ENCODE assay signal across 20 cellular contexts in genomic region chr1:11399250-11399649, GRCh38.
A peak's percentile ranks its signal among the peaks of the same experiment; 100 is the strongest.
DNase-seq lines count a peak whose midpoint lies in the region; ATAC-seq, FAIRE-seq and TF ChIP-seq lines count a peak whose summit lies in the region.
"Had no signal": no experiment of that assay in that cellular context is flagged by ENCODE, and none has a peak within 500 bp of the region (broad histone marks: within the 10 kb centered on the region; RNA-seq: fewer than 3 reads in every experiment).

No MANE protein-coding gene starts in this region.

- H3K56ac ChIP-seq in H1 (replicated peaks; ENCODE audit: insufficient read length, low read depth, low read length) = no peak overlapping the region

- POLR2A ChIA-PET in HepG2 (lab: Yijun Ruan, JAX) = no interaction called here
- POLR2A ChIA-PET in H1 (lab: Charles Lee; ENCODE audit: partially characterized antibody) = interaction anchor here (0.7 kb wide), 1 partner anchor 470 kb away, joined by 3 read pairs; no protein-coding TSS in a partner anchor

- H3K79me1 ChIP-seq in H1 (ENCODE audit: low read depth, low read length) = no peaks in the 10 kb centered on the region

- TF ChIP-seq CTCF in HepG2 (CRISPR knock-in tag; IDR thresholded peaks at IDR 0.05) = no peak
- TF ChIP-seq CTCF in right lobe of liver (IDR thresholded peaks at IDR 0.05) = no peak
- TF ChIP-seq CTCF in H1 (IDR thresholded peaks at IDR 0.05; ENCODE audit: control extremely low read depth in 1 of 3, insufficient read depth in 1 of 3, low read depth in 1 of 3, low read length in 3 of 3) = no peak

- H3K27me3 ChIP-seq in HepG2 (ENCODE audit: control insufficient read depth in 1 of 2, insufficient read depth in 2 of 2, low read length in 2 of 2) (peaks cover 8 to 39% of the 10 kb centered on the region in 2 experiments; a peak in 4 of 5 replicates), right lobe of liver (no peaks in the 10 kb centered on the region), H1 (replicated peaks in 1 of 4; ENCODE audit: control insufficient read depth in 3 of 4, extremely low read depth in 1 of 4, insufficient read depth in 3 of 4, low read length in 3 of 4) (no peaks in the 10 kb centered on the region)

- CTCF ChIA-PET in HepG2 (lab: Yijun Ruan, JAX; ENCODE audit: low intra/inter-chr PET ratio, low total read pairs) (no interaction called here), H1 (lab: Charles Lee; ENCODE audit: partially characterized antibody) (interaction anchor here (0.7 to 2.1 kb wide), 4 partner anchors 9 to 239 kb away, joined by 3 to 6 read pairs (median 4); no protein-coding TSS in a partner anchor)

- H4K20me1 ChIP-seq in HepG2 (ENCODE audit: insufficient read depth, low read length) (no peaks in the 10 kb centered on the region), H1 (replicated peaks in 1 of 2; ENCODE audit: control insufficient read depth in 1 of 2, insufficient read depth in 2 of 2, low read length in 2 of 2) (no peaks in the 10 kb centered on the region)

- H4K5ac ChIP-seq in H1 (ENCODE audit: insufficient read length, low read depth, low read length) = no peak overlapping the region

- no peak overlapping the region for H2BK20ac ChIP-seq in H1 (ENCODE audit: low read length)

- no peaks in the 10 kb centered on the region for H3K79me2 ChIP-seq in HepG2 (ENCODE audit: insufficient read depth, low read length)
- H3K79me2 ChIP-seq in H1 (ENCODE audit: control insufficient read depth in 1 of 2, insufficient read depth in 2 of 2, low read length in 2 of 2) = no peaks in the 10 kb centered on the region

- no peak overlapping the region for H2BK5ac ChIP-seq in H1 (ENCODE audit: low read depth, low read length)

- DNase-seq in HepG2 (ENCODE audit: low spot score) = no peak
- DNase-seq in right lobe of liver = no peak
- no peak for DNase-seq in H1 (ENCODE audit: low read depth in 1 of 2, low spot score in 2 of 2)
- no peak for DNase-seq in OCI-M2 (lab: John Stamatoyannopoulos, UW; ENCODE audit: unreplicated experiment)
- no peak for DNase-seq in SKM-1 (lab: John Stamatoyannopoulos, UW; ENCODE audit: unreplicated experiment)
- DNase-seq: AML-193; Caco-2; Calu3; CD4-positive, alpha-beta T cell; CD8-positive, alpha-beta T cell; DMS79 treated with DMSO at 0.1 percent for 48 hours; GF-D8 had no signal

- no peak overlapping the region for H2BK15ac ChIP-seq in H1 (ENCODE audit: low read length)

- intact Hi-C loops in HepG2 (cut with micrococcal nuclease; ENCODE audit: unreplicated experiment) = loop anchor here (10.0 kb wide), 1 partner anchor 926 kb away; no protein-coding TSS in a partner anchor
- intact Hi-C loops in right lobe of liver (cut with DNase I) = no loop called here

- TF ChIP-seq RAD21 in HepG2 (CRISPR knock-in tag; IDR thresholded peaks at IDR 0.05) (no peak), H1 (IDR thresholded peaks at IDR 0.05 in 1 of 2, conservative IDR thresholded peaks at IDR 0.05 in 1 of 2; ENCODE audit: low read depth in 2 of 2, low read length in 2 of 2) (no peak)

- no peak overlapping the region for H3K18ac ChIP-seq in H1 (ENCODE audit: extremely low read depth, low read length)

- no peak overlapping the region for H3K4me2 ChIP-seq in HepG2 (ENCODE audit: low read depth, low read length)
- H3K4me2 ChIP-seq in H1 (ENCODE audit: insufficient read depth in 1 of 2, low read depth in 2 of 2, low read length in 2 of 2) = no peak overlapping the region
- H3K4me2 ChIP-seq: A549 had no signal

- TF ChIP-seq POLR2A in HepG2 (IDR thresholded peaks at IDR 0.05; ENCODE audit: insufficient read depth in 1 of 2, low read depth in 2 of 2, low read length in 2 of 2) = no peak
- no peak for TF ChIP-seq POLR2A in right lobe of liver (IDR thresholded peaks at IDR 0.05)
- TF ChIP-seq POLR2A in H1 (IDR thresholded peaks at IDR 0.05; ENCODE audit: control extremely low read depth in 1 of 2, low read depth in 2 of 2, low read length in 2 of 2) = no peak

- in situ Hi-C loops in HepG2 (cut with HindIII; ENCODE audit: extremely low pct_ligation_motif_present, low pct_unique_long_range_greater_than_20kb) = no loop called here

- no peaks in the 10 kb centered on the region for H3K4me1 ChIP-seq in HepG2 (ENCODE audit: insufficient read depth, low read length)
- no peaks in the 10 kb centered on the region for H3K4me1 ChIP-seq in right lobe of liver
- peaks cover 0 to 3% (median 0%) of the 10 kb centered on the region in 4 experiments; a peak in 1 of 7 replicates for H3K4me1 ChIP-seq in H1 (replicated peaks in 1 of 4; ENCODE audit: control insufficient read depth in 3 of 4, insufficient read depth in 4 of 4, low read length in 3 of 4)
- H3K4me1 ChIP-seq: A549, Caco-2 had no signal

- H2AFZ ChIP-seq in HepG2 (ENCODE audit: low read length) = no peak overlapping the region
- H2AFZ ChIP-seq in H1 (ENCODE audit: low read length) = no peak overlapping the region

- no peak overlapping the region for H4K91ac ChIP-seq in H1 (replicated peaks; ENCODE audit: insufficient read length, low read length)

- WGBS in HepG2 (ENCODE audit: low lambda C conversion rate) = 9% methylated on average over 6 of the region's 6 CpGs
- 67% methylated on average over 3 of the region's 6 CpGs for WGBS in right lobe of liver (ENCODE audit: insufficient coverage, low coverage, low lambda C conversion rate, missing lambda C conversion rate)
- 89% methylated on average over 6 of the region's 6 CpGs; no CpG with 5 or more reads in 1 of the 2 experiments for WGBS in H1 (ENCODE audit: extremely low coverage in 1 of 2, insufficient coverage in 1 of 2, insufficient read length in 1 of 2, insufficient replicate concordance in 2 of 2, low coverage in 1 of 2, low lambda C conversion rate in 2 of 2, missing lambda C conversion rate in 1 of 2), 2 experiments

- H3K27ac ChIP-seq in HepG2 (ENCODE audit: extremely low read length, insufficient read depth, low read length) (no peak overlapping the region), right lobe of liver (no peak overlapping the region), H1 (ENCODE audit: low read depth, low read length) (no peak overlapping the region)
- H3K27ac ChIP-seq: 22Rv1; A549; BLaER1 treated with 17β-estradiol and CSF1 and Interleukin-3, amounts not matched to agents 10 nM and 100 nM; C4-2B had no signal

- ATAC-seq in HepG2 (no peak), right lobe of liver (no peak)
- ATAC-seq: A549; CD8-positive, alpha-beta T cell had no signal

- H3K9me3 ChIP-seq in HepG2 (ENCODE audit: low read length) (no peaks in the 10 kb centered on the region), right lobe of liver (no peaks in the 10 kb centered on the region), H1 (ENCODE audit: insufficient read depth in 2 of 2, low read depth in 1 of 2, low read length in 1 of 2) (no peaks in the 10 kb centered on the region)
- H3K9me3 ChIP-seq: Caco-2 had no signal

- H4K8ac ChIP-seq in H1 (ENCODE audit: extremely low read depth, insufficient read depth, low read length) = no peak overlapping the region

- no peak overlapping the region for H2BK12ac ChIP-seq in H1 (ENCODE audit: low read depth, low read length)

- no peak overlapping the region for H3K14ac ChIP-seq in H1 (ENCODE audit: insufficient read length)

- no peak overlapping the region for H3K4ac ChIP-seq in H1 (replicated peaks; ENCODE audit: insufficient read length, low read depth, low read length)

- no peak overlapping the region for H3K23ac ChIP-seq in H1 (ENCODE audit: insufficient read length)

- H3K23me2 ChIP-seq in H1 (ENCODE audit: low read depth, low read length) = no peaks in the 10 kb centered on the region

- H3K4me3 ChIP-seq in HepG2 (replicated peaks in 1 of 3; ENCODE audit: insufficient read depth in 1 of 3, low read depth in 2 of 3, low read length in 3 of 3) = no peak overlapping the region
- H3K4me3 ChIP-seq in right lobe of liver = no peak overlapping the region
- no peak overlapping the region for H3K4me3 ChIP-seq in H1 (ENCODE audit: extremely low read depth in 1 of 4, insufficient read depth in 2 of 4, low read depth in 3 of 4, low read length in 4 of 4)
- H3K4me3 ChIP-seq: A549; BLaER1 treated with 17β-estradiol and CSF1 and Interleukin-3, amounts not matched to agents 10 nM and 100 nM had no signal

- H3K9ac ChIP-seq in HepG2 (ENCODE audit: insufficient read depth, low read depth, low read length) (no peak overlapping the region), H1 (replicated peaks in 1 of 4; ENCODE audit: extremely low read depth in 1 of 4, low read depth in 3 of 4, low read length in 3 of 4) (no peak overlapping the region)
- H3K9ac ChIP-seq: BLaER1 treated with 17β-estradiol and CSF1 and Interleukin-3, amounts not matched to agents 10 nM and 100 nM had no signal

- H3K36me3 ChIP-seq in HepG2 (replicated peaks in 1 of 2; ENCODE audit: control insufficient read depth in 1 of 2, insufficient read depth in 2 of 2, low read length in 2 of 2) (no peaks in the 10 kb centered on the region), right lobe of liver (no peaks in the 10 kb centered on the region), H1 (ENCODE audit: control insufficient read depth in 2 of 4, insufficient read depth in 4 of 4, low read length in 3 of 4) (no peaks in the 10 kb centered on the region)
- H3K36me3 ChIP-seq: BLaER1 treated with 17β-estradiol and CSF1 and Interleukin-3, amounts not matched to agents 10 nM and 100 nM had no signal

- no peak for FAIRE-seq in HepG2 (lab: Jason Lieb, UNC)
- FAIRE-seq in H1 (lab: Jason Lieb, UNC) = no peak
- FAIRE-seq: A549, D721Med, G401.6, GM12891, GM19239 had no signal

- no peak overlapping the region for H2BK120ac ChIP-seq in H1 (replicated peaks; ENCODE audit: low read depth, low read length)

- TF ChIP-seq EP300 in HepG2 (IDR thresholded peaks at IDR 0.05; ENCODE audit: low read depth in 2 of 2, low read length in 2 of 2) (no peak), HepG2 (CRISPR knock-in tag; IDR thresholded peaks at IDR 0.05; ENCODE audit: borderline replicate concordance) (no peak), H1 (IDR thresholded peaks at IDR 0.05; ENCODE audit: borderline replicate concordance in 1 of 2, low read depth in 2 of 2, low read length in 2 of 2) (no peak)

- BruUV-seq in HepG2 (replicated peaks; lab: Mats Ljungman, UMichigan) = no TSS peak

- H2AK5ac ChIP-seq in H1 (ENCODE audit: low read depth, low read length) = no peak overlapping the region

TF ChIP-seq in HepG2, 621 proteins besides CTCF, POLR2A, EP300 and RAD21:
- TF ChIP-seq NFRKB (IDR thresholded peaks at IDR 0.05) (no peak), ZNF629 (CRISPR knock-in tag; conservative IDR thresholded peaks at IDR 0.05) (peak; percentile 64)
TF ChIP-seq in HepG2: peak in this region for 1.

TF ChIP-seq in H1, 55 proteins besides CTCF, POLR2A, EP300 and RAD21:
- no peak for TF ChIP-seq KDM5A (IDR thresholded peaks at IDR 0.05; ENCODE audit: low read length)
- TF ChIP-seq KDM1A (IDR thresholded peaks at IDR 0.05; ENCODE audit: borderline replicate concordance, low read length) = peak; percentile 18; the same call in 1 of the 2 replicates
TF ChIP-seq in H1: peak in this region for 1.

Comparison
In these comparisons a context has a peak if more than half of its experiments do, and no peak if none do; other contexts are left out.
1. Of the 41 proteins assayed by ChIP-seq in both HepG2 and H1: peak only in HepG2: none; only in H1: KDM1A; in both: none; in neither: 40.